10 cellular contexts compared by ENCODE assay signal in the genomic region with DNA sequence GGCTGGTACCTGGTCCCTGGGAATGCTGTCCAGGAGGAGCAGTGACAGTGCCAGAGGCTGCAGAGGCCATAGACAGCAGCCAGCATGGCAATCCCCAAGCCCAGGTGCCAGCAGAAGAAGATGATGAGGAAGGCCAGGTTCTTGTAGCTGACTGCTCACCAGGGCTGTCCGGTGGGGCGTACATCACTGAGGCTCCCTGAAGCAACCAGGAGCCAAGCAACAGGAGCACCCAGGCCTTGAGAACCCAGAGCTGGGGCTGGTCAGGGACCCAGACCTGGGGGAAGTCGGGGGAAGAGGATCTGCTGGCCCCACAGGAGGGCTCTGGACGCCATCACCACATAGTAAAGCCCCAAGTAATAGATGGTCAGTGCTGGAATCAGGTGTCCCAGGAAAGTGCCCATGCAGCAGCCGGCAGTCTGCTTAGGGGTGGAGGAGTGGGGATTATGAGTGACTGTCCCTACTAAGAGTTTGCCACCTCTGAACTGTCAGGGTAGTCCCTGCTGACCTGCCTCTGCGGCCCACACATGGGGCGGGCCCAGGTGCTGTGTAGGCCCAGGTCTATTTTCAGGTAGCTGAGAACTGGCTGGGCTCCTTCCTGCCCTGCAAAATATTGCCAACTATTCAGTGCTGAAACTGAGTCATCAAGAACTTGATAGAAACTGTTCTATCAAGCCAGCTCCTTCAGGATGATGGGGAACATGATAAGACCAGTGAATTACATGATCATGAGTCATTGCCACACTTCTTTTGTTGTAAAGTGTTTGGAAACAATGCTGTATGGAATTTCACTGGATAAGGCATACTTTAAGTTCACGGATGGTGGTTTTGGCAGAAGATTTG.
DNase-seq lines count a peak whose midpoint lies in the region; ATAC-seq and TF ChIP-seq lines count a peak whose summit lies in the region.
"Had no signal": no experiment of that assay in that cellular context is flagged by ENCODE, and none has a peak within 500 bp of the region (broad histone marks: within the 10 kb centered on the region; RNA-seq: fewer than 3 reads in every experiment).

No MANE protein-coding gene starts in this region.

- in situ Hi-C loops in mammary epithelial cell (cut with MboI; ENCODE audit: low sequenced_read_pairs in 2 of 2) (no loop called here), KBM-7 (cut with MboI; ENCODE audit: low pct_unique_long_range_greater_than_20kb, low sequenced_read_pairs) (no loop called here)

- dilution Hi-C loops in mammary epithelial cell (cut with HindIII; ENCODE audit: low sequenced_read_pairs): no loop called here

- no peak overlapping the region for H3K27ac ChIP-seq in A673 (ENCODE audit: low read depth, low read length, poor library complexity, severe bottlenecking)
- H3K27ac ChIP-seq in mammary epithelial cell (ENCODE audit: insufficient read depth, low read depth, low read length): no peak overlapping the region
- no peak overlapping the region for H3K27ac ChIP-seq in lower lobe of right lung

- no peaks in the 10 kb centered on the region for H3K36me3 Mint-ChIP-seq in WTC11
- H3K36me3 Mint-ChIP-seq: CD14-positive monocyte had no signal

- 43% methylated on average over 6 of the region's 8 CpGs for WGBS in mammary epithelial cell (ENCODE audit: low coverage, missing lambda C conversion rate)

- H3K9ac ChIP-seq in mammary epithelial cell (ENCODE audit: insufficient read depth, low read length): no peak overlapping the region

- H3K27me3 Mint-ChIP-seq in WTC11 (ENCODE audit: low read depth): no peaks in the 10 kb centered on the region

- H3K27ac Mint-ChIP-seq in WTC11: no peak overlapping the region
- H3K27ac Mint-ChIP-seq: CD14-positive monocyte had no signal

- peak; percentile 91 to 92 for ATAC-seq in lower lobe of right lung
- ATAC-seq in HG02938 (IDR thresholded peaks at IDR 0.05; ENCODE audit: unreplicated experiment): no peak
- ATAC-seq in WTC11: no peak

- H3K4me3 ChIP-seq in A673 (ENCODE audit: low read depth, low read length, poor library complexity, severe bottlenecking) (no peak overlapping the region), mammary epithelial cell (replicated peaks in 1 of 3; ENCODE audit: insufficient read depth in 1 of 3, low read depth in 2 of 3, low read length in 3 of 3) (no peak overlapping the region), lower lobe of right lung (no peak overlapping the region)

- H3K4me1 ChIP-seq in A673 (ENCODE audit: insufficient read depth, low read length, poor library complexity, severe bottlenecking) (no peaks in the 10 kb centered on the region), mammary epithelial cell (ENCODE audit: insufficient read depth, low read length) (peaks cover 12% of the 10 kb centered on the region), lower lobe of right lung (no peaks in the 10 kb centered on the region)

- H3K4me2 ChIP-seq in mammary epithelial cell (ENCODE audit: insufficient read depth, low read depth, low read length): peak overlapping the region; percentile 32

- no peaks in the 10 kb centered on the region for H3K9me3 Mint-ChIP-seq in WTC11
- H3K9me3 Mint-ChIP-seq: CD14-positive monocyte had no signal

- POLR2A ChIA-PET in A673 (lab: Charles Lee; ENCODE audit: low non-redundant PET): no interaction called here
- POLR2A ChIA-PET in WTC11 (lab: Charles Lee): no interaction called here

- H2AFZ ChIP-seq in mammary epithelial cell (ENCODE audit: low read depth, low read length): peak overlapping the region; percentile 33

- no TSS peak for BruUV-seq in A673 (replicated peaks; lab: Mats Ljungman, UMichigan)
- BruUV-seq in mammary epithelial cell (replicated peaks; lab: Mats Ljungman, UMichigan): no TSS peak

- TF ChIP-seq CTCF in A673 (conservative IDR thresholded peaks at IDR 0.05; ENCODE audit: low read depth, low read length) (no peak), mammary epithelial cell (conservative IDR thresholded peaks at IDR 0.05 in 1 of 2, IDR thresholded peaks at IDR 0.05 in 1 of 2; ENCODE audit: extremely low read depth in 1 of 2, insufficient read depth in 1 of 2, low read depth in 1 of 2, low read length in 2 of 2) (no peak), lower lobe of right lung (IDR thresholded peaks at IDR 0.05) (no peak), WTC11 (IDR thresholded peaks at IDR 0.05) (no peak)

- no peaks in the 10 kb centered on the region for H3K79me2 ChIP-seq in mammary epithelial cell (ENCODE audit: insufficient read depth, low read length)

- no peaks in the 10 kb centered on the region for H3K4me1 Mint-ChIP-seq in WTC11
- H3K4me1 Mint-ChIP-seq: CD14-positive monocyte had no signal

- intact Hi-C loops in A673 (cut with micrococcal nuclease; ENCODE audit: unreplicated experiment) (no loop called here), mammary epithelial cell (cut with micrococcal nuclease) (loop anchor here (2.0 kb wide), 1 partner anchor 20 kb away; no protein-coding TSS in a partner anchor), lower lobe of right lung (cut with DNase I) (no loop called here)

- CTCF ChIA-PET in A673 (lab: Charles Lee): no interaction called here
- CTCF ChIA-PET in mammary epithelial cell (lab: Charles Lee; ENCODE audit: low non-redundant PET): no interaction called here
- CTCF ChIA-PET in WTC11 (lab: Charles Lee): no interaction called here

- H3K9me3 ChIP-seq in A673 (ENCODE audit: low read depth, low read length, poor library complexity, severe bottlenecking) (no peaks in the 10 kb centered on the region), mammary epithelial cell (replicated peaks; ENCODE audit: insufficient read depth, low read length) (no peaks in the 10 kb centered on the region), lower lobe of right lung (no peaks in the 10 kb centered on the region)

- H3K4me3 Mint-ChIP-seq in WTC11: no peak overlapping the region
- H3K4me3 Mint-ChIP-seq: CD14-positive monocyte had no signal

- H3K36me3 ChIP-seq in A673 (ENCODE audit: insufficient read depth, low read length, poor library complexity, severe bottlenecking): no peaks in the 10 kb centered on the region
- no peaks in the 10 kb centered on the region for H3K36me3 ChIP-seq in mammary epithelial cell (ENCODE audit: insufficient read depth, low read length)
- no peaks in the 10 kb centered on the region for H3K36me3 ChIP-seq in lower lobe of right lung

- peak; percentile 48 for DNase-seq in A673 (ENCODE audit: low spot score)
- DNase-seq in HS-5 (ENCODE audit: low read depth): peak; percentile 95
- peak; percentile 98 for DNase-seq in mammary epithelial cell
- no peak for DNase-seq in lower lobe of right lung
- DNase-seq in KBM-7: no peak
- DNase-seq in NCI-H1694 (lab: John Stamatoyannopoulos, UW): no peak
- no peak for DNase-seq in WTC11 (ENCODE audit: low spot score)
- DNase-seq: NCI-H1417 treated with DMSO at 0.1 percent for 48 hours had no signal

- H3K27me3 ChIP-seq in A673 (replicated peaks; ENCODE audit: insufficient read depth, low read depth, low read length, poor library complexity) (no peaks in the 10 kb centered on the region), mammary epithelial cell (ENCODE audit: insufficient read depth, low read length) (no peaks in the 10 kb centered on the region), lower lobe of right lung (ENCODE audit: low read depth) (no peaks in the 10 kb centered on the region)

- no peaks in the 10 kb centered on the region for H4K20me1 ChIP-seq in mammary epithelial cell (ENCODE audit: insufficient read depth, low read length)

TF ChIP-seq in WTC11, 78 proteins besides CTCF, POLR2A, EP300 and RAD21 (continues in another document):
- TF ChIP-seq CREM (CRISPR knock-in tag; IDR thresholded peaks at IDR 0.05): no peak
- TF ChIP-seq, protein P1, sequence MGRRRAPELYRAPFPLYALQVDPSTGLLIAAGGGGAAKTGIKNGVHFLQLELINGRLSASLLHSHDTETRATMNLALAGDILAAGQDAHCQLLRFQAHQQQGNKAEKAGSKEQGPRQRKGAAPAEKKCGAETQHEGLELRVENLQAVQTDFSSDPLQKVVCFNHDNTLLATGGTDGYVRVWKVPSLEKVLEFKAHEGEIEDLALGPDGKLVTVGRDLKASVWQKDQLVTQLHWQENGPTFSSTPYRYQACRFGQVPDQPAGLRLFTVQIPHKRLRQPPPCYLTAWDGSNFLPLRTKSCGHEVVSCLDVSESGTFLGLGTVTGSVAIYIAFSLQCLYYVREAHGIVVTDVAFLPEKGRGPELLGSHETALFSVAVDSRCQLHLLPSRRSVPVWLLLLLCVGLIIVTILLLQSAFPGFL (CRISPR knock-in tag; IDR thresholded peaks at IDR 0.05; ENCODE audit: borderline replicate concordance): no peak
- no peak for TF ChIP-seq ZNF232 (CRISPR knock-in tag; IDR thresholded peaks at IDR 0.05)
- no peak for TF ChIP-seq NR2C2 (CRISPR knock-in tag; IDR thresholded peaks at IDR 0.05)
- TF ChIP-seq NFE2L1 (CRISPR knock-in tag; IDR thresholded peaks at IDR 0.05): no peak
- TF ChIP-seq, protein P2, sequence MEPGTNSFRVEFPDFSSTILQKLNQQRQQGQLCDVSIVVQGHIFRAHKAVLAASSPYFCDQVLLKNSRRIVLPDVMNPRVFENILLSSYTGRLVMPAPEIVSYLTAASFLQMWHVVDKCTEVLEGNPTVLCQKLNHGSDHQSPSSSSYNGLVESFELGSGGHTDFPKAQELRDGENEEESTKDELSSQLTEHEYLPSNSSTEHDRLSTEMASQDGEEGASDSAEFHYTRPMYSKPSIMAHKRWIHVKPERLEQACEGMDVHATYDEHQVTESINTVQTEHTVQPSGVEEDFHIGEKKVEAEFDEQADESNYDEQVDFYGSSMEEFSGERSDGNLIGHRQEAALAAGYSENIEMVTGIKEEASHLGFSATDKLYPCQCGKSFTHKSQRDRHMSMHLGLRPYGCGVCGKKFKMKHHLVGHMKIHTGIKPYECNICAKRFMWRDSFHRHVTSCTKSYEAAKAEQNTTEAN (CRISPR knock-in tag; IDR thresholded peaks at IDR 0.05): no peak
- TF ChIP-seq NR3C1 (CRISPR knock-in tag; conservative IDR thresholded peaks at IDR 0.05; ENCODE audit: low read depth): no peak
- TF ChIP-seq, protein P3, sequence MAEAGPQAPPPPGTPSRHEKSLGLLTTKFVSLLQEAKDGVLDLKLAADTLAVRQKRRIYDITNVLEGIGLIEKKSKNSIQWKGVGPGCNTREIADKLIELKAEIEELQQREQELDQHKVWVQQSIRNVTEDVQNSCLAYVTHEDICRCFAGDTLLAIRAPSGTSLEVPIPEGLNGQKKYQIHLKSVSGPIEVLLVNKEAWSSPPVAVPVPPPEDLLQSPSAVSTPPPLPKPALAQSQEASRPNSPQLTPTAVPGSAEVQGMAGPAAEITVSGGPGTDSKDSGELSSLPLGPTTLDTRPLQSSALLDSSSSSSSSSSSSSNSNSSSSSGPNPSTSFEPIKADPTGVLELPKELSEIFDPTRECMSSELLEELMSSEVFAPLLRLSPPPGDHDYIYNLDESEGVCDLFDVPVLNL (CRISPR knock-in tag; IDR thresholded peaks at IDR 0.05; ENCODE audit: borderline replicate concordance, low read depth): no peak
- no peak for TF ChIP-seq JAZF1 (CRISPR knock-in tag; IDR thresholded peaks at IDR 0.05)

Comparison
In these comparisons a context has a peak if more than half of its experiments do, and no peak if none do; other contexts are left out.
1. DNase-seq: peak in A673 (single experiment), HS-5 (single experiment) and mammary epithelial cell (single experiment); none in lower lobe of right lung (single experiment), KBM-7 (single experiment), NCI-H1694 (single experiment) and WTC11 (single experiment).
2. ATAC-seq: peak in lower lobe of right lung (2 of 2); none in HG02938 (single experiment) and WTC11 (single experiment).